In genomic region chr20:25361287-25361683, GRCh38 we compare ENCODE assay signal across 10 cellular contexts. TPM values are rescaled to one million over a fixed set of nuclear protein-coding genes. Genes with fewer than 3 reads are reported as not detected.
DNase-seq lines count a peak whose midpoint lies in the region; ATAC-seq and TF ChIP-seq lines count a peak whose summit lies in the region.
"Had no signal": no experiment of that assay in that cellular context is flagged by ENCODE, and none has a peak within 500 bp of the region (broad histone marks: within the 10 kb centered on the region; RNA-seq: fewer than 3 reads in every experiment).

No MANE protein-coding gene starts in this region.

- TF ChIP-seq POLR2A in HCT116 (IDR thresholded peaks at IDR 0.05; ENCODE audit: borderline replicate concordance, extremely low read depth, insufficient read depth, insufficient read length) = no peak

- H4K20me1 ChIP-seq in HCT116 (ENCODE audit: insufficient read depth) = no peaks in the 10 kb centered on the region

- no peak overlapping the region for H3K4me3 ChIP-seq in HCT116 (replicated peaks in 1 of 2; ENCODE audit: low read depth in 1 of 2, low read length in 2 of 2)
- no peak overlapping the region for H3K4me3 ChIP-seq in SJCRH30
- no peak overlapping the region for H3K4me3 ChIP-seq in fibroblast of pulmonary artery (replicated peaks; ENCODE audit: low read depth, low read length)

- POLR2A ChIA-PET in HCT116 (lab: Charles Lee) = no interaction called here

- DNase-seq in HCT116 (ENCODE audit: low read depth, low spot score) = no peak
- DNase-seq in SJCRH30 = no peak
- DNase-seq in fibroblast of pulmonary artery (ENCODE audit: low read depth) = peak; percentile 32
- no peak for DNase-seq in substantia nigra (lab: John Stamatoyannopoulos, UW)
- DNase-seq in cerebellum (ENCODE audit: low spot score) = no peak
- DNase-seq: anterior cingulate cortex, NCI-H1092, small intestine had no signal

- TF ChIP-seq RAD21 in HCT116 (IDR thresholded peaks at IDR 0.05; ENCODE audit: low read depth) = no peak

- H3K27ac ChIP-seq in HCT116 (ENCODE audit: low read depth, low read length) (no peak overlapping the region), SJCRH30 (peak overlapping the region; percentile 2; the same call in 1 of the 2 replicates), substantia nigra (ENCODE audit: low read depth, low read length, poor library complexity, severe bottlenecking) (peak overlapping the region; percentile 46)

- intact Hi-C loops in HCT116 (cut with micrococcal nuclease) = no loop called here

- H3K9ac ChIP-seq in HCT116 (ENCODE audit: low read length) = no peak overlapping the region

- H3K27me3 ChIP-seq in HCT116 (ENCODE audit: insufficient read depth, low read length) = no peaks in the 10 kb centered on the region
- H3K27me3 ChIP-seq in SJCRH30 = no peaks in the 10 kb centered on the region

- H3K9me3 ChIP-seq in HCT116 (ENCODE audit: control insufficient read depth in 1 of 2, insufficient read depth in 1 of 2, low read depth in 1 of 2, low read length in 2 of 2) = peaks cover 0 to 6% of the 10 kb centered on the region in 2 experiments; a peak in 1 of 4 replicates
- H3K9me3 ChIP-seq in SJCRH30 (replicated peaks) = peaks cover under 1% of the 10 kb centered on the region; the same call in 1 of the 2 replicates

- RAD21 ChIA-PET in HCT116 (lab: Charles Lee; ENCODE audit: low non-redundant PET in 1 of 2, low total read pairs in 2 of 2, uncharacterized antibody in 2 of 2, unreplicated experiment in 2 of 2) = no interaction called here

- CTCF ChIA-PET in HCT116 (lab: Charles Lee) = no interaction called here

- peak overlapping the region; percentile 22 for H3K4me2 ChIP-seq in HCT116 (ENCODE audit: low read length)

- no peak overlapping the region for H2AFZ ChIP-seq in HCT116 (ENCODE audit: low read depth, low read length, poor library complexity, severe bottlenecking)

- no peaks in the 10 kb centered on the region for H3K36me3 ChIP-seq in HCT116 (ENCODE audit: control insufficient read depth in 1 of 2, insufficient read depth in 2 of 2, low read length in 2 of 2)
- H3K36me3 ChIP-seq in SJCRH30 = no peaks in the 10 kb centered on the region; the same call in 1 of the 2 replicates

- no TSS peak for BruUV-seq in HCT116 (replicated peaks; lab: Mats Ljungman, UMichigan)

- H3K4me1 ChIP-seq in HCT116 (ENCODE audit: control insufficient read depth in 1 of 2, insufficient read depth in 2 of 2, low read length in 2 of 2) = peaks cover 12 to 29% of the 10 kb centered on the region in 2 experiments
- H3K4me1 ChIP-seq in SJCRH30 = 0 out of 2 replicates have a peak, but pooled peaks cover 2% of the 10 kb centered on the region

- ATAC-seq in HCT116 = peak; percentile 49; the same call in 1 of the 2 replicates
- ATAC-seq in HG03175 (IDR thresholded peaks at IDR 0.05; ENCODE audit: unreplicated experiment) = no peak
- ATAC-seq in HG03565 (IDR thresholded peaks at IDR 0.05; ENCODE audit: unreplicated experiment) = no peak

- TF ChIP-seq CTCF in HCT116 (IDR thresholded peaks at IDR 0.05 in 2 of 3, conservative IDR thresholded peaks at IDR 0.05 in 1 of 3; ENCODE audit: borderline replicate concordance in 1 of 3, insufficient read depth in 1 of 3, low read depth in 2 of 3, low read length in 2 of 3) = no peak
- TF ChIP-seq CTCF in fibroblast of pulmonary artery (IDR thresholded peaks at IDR 0.05; ENCODE audit: low read length, missing control alignments) = no peak

- no peaks in the 10 kb centered on the region for H3K9me2 ChIP-seq in HCT116 (ENCODE audit: insufficient read depth)

- H3K79me2 ChIP-seq in HCT116 (ENCODE audit: insufficient read depth, low read length) = peaks cover 10% of the 10 kb centered on the region; the same call in 1 of the 2 replicates

TF ChIP-seq in HCT116, 20 proteins besides CTCF, POLR2A, EP300 and RAD21:
- no peak for TF ChIP-seq ATF3 (IDR thresholded peaks at IDR 0.05)
- TF ChIP-seq SP1 (IDR thresholded peaks at IDR 0.05; ENCODE audit: low read depth) = no peak
- TF ChIP-seq FOSL1 (IDR thresholded peaks at IDR 0.05; ENCODE audit: low read depth) = no peak
- TF ChIP-seq YY1 (IDR thresholded peaks at IDR 0.05; ENCODE audit: extremely low read depth, insufficient replicate concordance, low read depth, low read length) = no peak

RNA-seq across cellular contexts. Expression of gene ABHD12, which starts 29.4 kb away (rescaled TPM):
- total RNA-seq in HCT116 (2021; ENCODE audit: unreplicated experiment) = 31.7 TPM
- polyA plus RNA-seq in HCT116 (2012) = 37.6 and 39.0 TPM in 2 replicates
- total RNA-seq in SJCRH30 (2014; rRNA removed; shearing (Covaris generic)) = 33.2 and 33.8 TPM in 2 replicates
- total RNA-seq in cerebellum = 26.8 TPM

RNA-seq across cellular contexts. Expression of gene GINS1, which starts 46.2 kb away (rescaled TPM):
- total RNA-seq in HCT116 (2021; ENCODE audit: unreplicated experiment) = 30.4 TPM
- 5.8 and 7.6 TPM in 2 replicates for polyA plus RNA-seq in HCT116 (2012)
- 76.4 and 85.0 TPM in 2 replicates for total RNA-seq in SJCRH30 (2014; rRNA removed; shearing (Covaris generic))
- 12.1 TPM for total RNA-seq in cerebellum
